Comparison of ENCODE assay signal across 7 cellular contexts in genomic region chr4:1346781-1347409, GRCh38.
DNase-seq lines count a peak whose midpoint lies in the region; ATAC-seq lines count a peak whose summit lies in the region.

Gene UVSSA, plus strand, starts transcription at chr4:1347208. Its CDS starts 884 bp downstream, at chr4:1348092.

- peak; percentile 99 to 100 for DNase-seq in NCI-H2081 (lab: John Stamatoyannopoulos, UW)
- peak; percentile 99 for DNase-seq in T1000 (lab: John Stamatoyannopoulos, UW)
- DNase-seq in astrocyte of the hippocampus (ENCODE audit: low read depth, low spot score), result peak; percentile 100
- DNase-seq in hippocampal formation (lab: John Stamatoyannopoulos, UW), result peak; percentile 98 to 100
- DNase-seq in retina, result peak; percentile 99

- ATAC-seq in GM18508 (IDR thresholded peaks at IDR 0.05; ENCODE audit: insufficient read depth, unreplicated experiment) (peak; percentile 77), HG03025 (IDR thresholded peaks at IDR 0.05; ENCODE audit: low FRiP score, unreplicated experiment) (peak; percentile 91)

Comparison
In these comparisons a context has a peak if more than half of its experiments do, and no peak if none do; other contexts are left out.
1. Peak in every context shown above with its lines: DNase-seq and ATAC-seq.